Comparison of ENCODE assay signal across 22 cellular contexts in the genomic region with DNA sequence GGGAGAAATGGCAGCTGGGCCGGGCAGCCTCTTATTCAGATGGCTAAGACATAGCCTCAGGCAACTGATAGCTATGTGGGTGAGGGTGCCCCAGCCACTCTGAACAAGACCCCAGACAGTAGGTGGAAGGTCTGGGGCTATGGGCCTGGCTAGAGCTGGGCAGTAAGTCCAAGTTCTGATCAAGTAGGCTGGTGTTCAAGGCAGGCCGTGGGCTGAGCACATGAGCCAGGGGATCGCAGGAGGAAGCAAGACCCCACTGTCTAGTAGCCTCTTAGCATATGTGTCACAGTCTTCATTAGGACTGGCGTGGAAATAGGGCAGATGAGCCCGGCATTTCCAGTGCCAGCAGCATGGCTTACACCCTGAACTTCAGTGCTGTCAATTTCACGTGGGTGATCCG.
"Had no signal": no experiment of that assay in that cellular context is flagged by ENCODE, and none has a peak within 500 bp of the region (broad histone marks: within the 10 kb centered on the region; RNA-seq: fewer than 3 reads in every experiment).

No MANE protein-coding gene starts in this region.

- H3K4me3 ChIP-seq: gastrocnemius medialis, lower lobe of right lung, mucosa of descending colon, prostate gland, right atrium auricular region, smooth muscle cell, thoracic aorta, tibial nerve, upper lobe of right lung, uterus had no signal

- H3K9me3 ChIP-seq: gastrocnemius medialis, lower lobe of right lung, mucosa of descending colon, prostate gland, right atrium auricular region, thoracic aorta, tibial nerve, upper lobe of right lung, uterus had no signal

- H3K27ac ChIP-seq: gastrocnemius medialis, lower lobe of right lung, prostate gland, right atrium auricular region, thoracic aorta, tibial nerve, upper lobe of right lung, uterus had no signal

- H3K4me2 ChIP-seq: smooth muscle cell had no signal

- ATAC-seq: gastrocnemius medialis; left ventricle myocardium superior; lower lobe of right lung; mucosa of descending colon; natural killer cell treated with Interleukin-12 subunit alpha and Interleukin-12 subunit beta and Interleukin-15 and Interleukin-18, amount 100 ng/mL, for 72 hours; sciatic nerve; stimulated activated effector memory CD8-positive, alpha-beta T cell treated with anti-CD3 and anti-CD28 coated beads, Interleukin-12 subunit alpha, Interleukin-12 subunit beta, amount 100 ng/mL, for 72 hours; upper lobe of right lung had no signal

- H3K4me1 ChIP-seq: prostate gland had no signal

- H3K27me3 ChIP-seq: gastrocnemius medialis, right atrium auricular region, tibial nerve, upper lobe of right lung, uterus had no signal

- DNase-seq: cortex of kidney; foreskin fibroblast; gastrocnemius medialis; left ventricle myocardium superior; lower lobe of right lung; mucosa of descending colon; naive B cell; stimulated activated CD4-positive, alpha-beta T cell treated with anti-CD3 and anti-CD28 coated beads, Interleukin-12 subunit alpha, Interleukin-12 subunit beta, amount 100 ng/mL, for 4 hours; stimulated activated CD4-positive, alpha-beta T cell treated with anti-CD3 and anti-CD28 coated beads, Interleukin-1b, Interleukin-23, amount 100 ng/mL, for 48 hours; stimulated activated CD4-positive, alpha-beta T cell treated with anti-CD3 and anti-CD28 coated beads, Interleukin-4, amount 100 ng/mL, for 1 hour; stimulated activated naive CD4-positive, alpha-beta T cell treated with Interleukin-2 at 50 U/mL for 16 hours; upper lobe of right lung; uterus had no signal

- FAIRE-seq: keratinocyte had no signal

- H3K36me3 ChIP-seq: gastrocnemius medialis, lower lobe of right lung, prostate gland, right atrium auricular region, thoracic aorta, tibial nerve, upper lobe of right lung, uterus had no signal
